27 cellular contexts compared by ENCODE assay signal in genomic region chr2:10508038-10508437, GRCh38.
"Had no signal": no experiment of that assay in that cellular context is flagged by ENCODE, and none has a peak within 500 bp of the region (broad histone marks: within the 10 kb centered on the region; RNA-seq: fewer than 3 reads in every experiment).

No MANE protein-coding gene starts in this region.

- FAIRE-seq: astrocyte, bronchial epithelial cell had no signal

- ATAC-seq: activated naive CD4-positive, alpha-beta T cell treated with anti-CD3 and anti-CD28 coated beads, Interleukin-2, amount 50 U/mL, for 72 hours; activated naive CD8-positive, alpha-beta T cell treated with anti-CD3 and anti-CD28 coated beads, Interleukin-2, amount 50 U/mL, for 24 hours; activated T-cell treated with anti-CD3 and anti-CD28 coated beads, Interleukin-2, amount 50 U/mL, for 4 hours; activated T-cell treated with anti-CD3 and anti-CD28 coated beads, Interleukin-2, amount 50 U/mL, for 72 hours; activated T-helper 17 cell treated with anti-CD3 and anti-CD28 coated beads, Interleukin-2, amount 50 U/mL, for 72 hours; body of pancreas had no signal

- DNase-seq: activated effector memory CD4-positive, alpha-beta T cell treated with anti-CD3 and anti-CD28 coated beads, Interleukin-2, amount 50 U/mL, for 16 hours; activated effector memory CD4-positive, alpha-beta T cell treated with Interleukin-2 at 50 U/mL for 16 hours; activated gamma-delta T cell; activated gamma-delta T cell treated with Interleukin-2 at 50 U/mL for 16 hours; activated naive CD4-positive, alpha-beta T cell; activated naive CD4-positive, alpha-beta T cell treated with anti-CD3 and anti-CD28 coated beads for 36 hours; activated naive CD4-positive, alpha-beta T cell treated with anti-CD3 and anti-CD28 coated beads, Interleukin-2, amount 10 ng/mL, durations not matched to agents 7 days and 5 days; activated naive CD4-positive, alpha-beta T cell treated with anti-CD3 and anti-CD28 coated beads, Interleukin-2, amount 50 U/mL, for 16 hours; activated naive CD4-positive, alpha-beta T cell treated with Interleukin-2 at 50 U/mL for 16 hours; activated naive CD8-positive, alpha-beta T cell treated with anti-CD3 and anti-CD28 coated beads for 36 hours; activated naive CD8-positive, alpha-beta T cell treated with anti-CD3 and anti-CD28 coated beads, Interleukin-2, amount 10 ng/mL, durations not matched to agents 7 days and 5 days; activated naive CD8-positive, alpha-beta T cell treated with anti-CD3 and anti-CD28 coated beads, Interleukin-2, amount 50 U/mL, for 24 hours; activated T-cell treated with anti-CD3 and anti-CD28 coated beads, Interleukin-2, amount 50 U/mL, for 4 hours; activated T-cell treated with anti-CD3 and anti-CD28 coated beads, Interleukin-2, amount 50 U/mL, for 72 hours; amniotic stem cell; amygdala; anterior cingulate cortex; aorta; body of pancreas; brain microvascular endothelial cell; caudate nucleus; central memory CD4-positive, alpha-beta T cell; cerebellar nuclear complex had no signal
